In the genomic region with DNA sequence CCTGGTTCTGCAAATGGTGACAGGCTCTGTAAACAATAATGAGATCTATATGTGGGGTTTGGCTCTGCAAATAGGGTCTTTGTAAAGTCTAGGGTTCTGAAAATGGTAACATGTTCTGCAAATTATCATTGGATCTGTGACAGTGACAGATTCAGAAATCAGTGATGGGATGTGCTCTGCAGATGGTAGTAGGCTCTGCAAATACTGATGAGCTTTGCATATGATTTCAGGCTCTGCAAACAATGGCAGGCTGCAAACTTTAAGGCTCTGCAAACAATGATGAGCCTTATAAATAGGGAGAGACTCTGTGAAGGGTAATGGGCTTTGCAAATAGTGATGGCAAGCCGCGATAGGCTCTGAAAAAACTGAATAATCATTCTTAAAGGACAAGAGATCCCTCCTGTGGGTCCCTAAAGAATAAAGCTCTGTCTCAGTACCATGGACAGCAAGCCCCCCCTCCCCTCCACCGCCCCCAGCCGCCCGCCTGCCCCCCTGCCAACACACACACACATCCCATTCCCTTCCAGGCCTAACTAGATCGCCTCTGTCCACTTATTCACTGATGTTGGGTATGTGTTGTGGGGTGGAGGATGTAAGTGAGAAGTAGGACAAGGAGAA, we compare ENCODE assay signal across 1 cellular context.
TF ChIP-seq lines count a peak whose summit lies in the region.

No MANE protein-coding gene starts in this region.

TF ChIP-seq in HEK293, 187 proteins besides CTCF, POLR2A, EP300 and RAD21:
- TF ChIP-seq REST (tag by site-specific recombination; IDR thresholded peaks at IDR 0.05): 0 out of 2 replicates have a peak, but pooled peaks have one; percentile 37
- TF ChIP-seq ZNF701 (tag by site-specific recombination; IDR thresholded peaks at IDR 0.05): no peak
- TF ChIP-seq OVOL3 (tag by site-specific recombination; IDR thresholded peaks at IDR 0.05): no peak
- peak; percentile 95 for TF ChIP-seq ZSCAN16 (tag by site-specific recombination; IDR thresholded peaks at IDR 0.05)
- no peak for TF ChIP-seq ZBTB20 (tag by site-specific recombination; IDR thresholded peaks at IDR 0.05)
